Comparison of ENCODE assay signal across 8 cellular contexts in genomic region chr5:172834570-172835245, GRCh38. TPM values are rescaled to one million over a fixed set of nuclear protein-coding genes. Genes with fewer than 3 reads are reported as not detected.
DNase-seq lines count a peak whose midpoint lies in the region; ATAC-seq and TF ChIP-seq lines count a peak whose summit lies in the region.

No MANE protein-coding gene starts in this region.

- POLR2A ChIA-PET in BJ (lab: Charles Lee) (interaction anchor here (0.8 to 1.3 kb wide), 2 partner anchors 64 to 87 kb away, joined by 4 to 6 read pairs; partner anchors contain the start of gene DUSP1), HEK293 (lab: Yijun Ruan, JAX) (interaction anchor here (4.8 kb wide), 1 partner anchor 63 kb away, joined by 25 read pairs; the partner anchor contains the start of gene DUSP1)

- no peak for ATAC-seq in HG02840 (IDR thresholded peaks at IDR 0.05; ENCODE audit: low FRiP score, unreplicated experiment)
- no peak for ATAC-seq in GM18505 (IDR thresholded peaks at IDR 0.05; ENCODE audit: unreplicated experiment)

- H3K79me2 ChIP-seq in parathyroid adenoma, result no peaks in the 10 kb centered on the region

- CTCF ChIA-PET in BJ (lab: Yijun Ruan, JAX), result interaction anchor here (0.7 to 3.2 kb wide), 6 partner anchors 14 to 120 kb away, joined by 3 to 10 read pairs (median 4); no protein-coding TSS in a partner anchor
- CTCF ChIA-PET in HEK293 (lab: Yijun Ruan, JAX), result interaction anchor here (0.9 to 1.1 kb wide), 3 partner anchors 40 to 68 kb away, joined by 3 to 5 read pairs (median 3); no protein-coding TSS in a partner anchor

- H3K27ac ChIP-seq in HEK293 (ENCODE audit: extremely low read depth, low read depth, low read length) (peak overlapping the region; percentile 37; the same call in 1 of the 2 replicates), parathyroid adenoma (peak overlapping the region; percentile 13)

- peak overlapping the region; percentile 97 for H3K4me2 ChIP-seq in parathyroid adenoma (ENCODE audit: low read length)

- intact Hi-C loops in head of caudate nucleus (cut with DNase I), result loop anchor here (10.0 kb wide), 1 partner anchor 60 kb away; the partner anchor contains the start of gene DUSP1

- peak overlapping the region; percentile 67 for H3K9ac ChIP-seq in parathyroid adenoma

- H3K36me3 ChIP-seq in BJ (ENCODE audit: control insufficient read depth, insufficient read depth, low read length) (peaks cover 1% of the 10 kb centered on the region; the same call in 1 of the 2 replicates), HEK293 (ENCODE audit: control insufficient read depth in 2 of 2, insufficient read depth in 1 of 2, low read length in 2 of 2) (peaks cover 0 to 4% of the 10 kb centered on the region in 2 experiments; a peak in 2 of 3 replicates), parathyroid adenoma (ENCODE audit: control insufficient read depth, insufficient read depth, low read length) (no peaks in the 10 kb centered on the region)

- no peaks in the 10 kb centered on the region for H3K27me3 ChIP-seq in BJ (ENCODE audit: control insufficient read depth, insufficient read depth, low read length)
- no peaks in the 10 kb centered on the region for H3K27me3 ChIP-seq in parathyroid adenoma (ENCODE audit: control insufficient read depth, insufficient read depth, low read length)

- H3K9me3 ChIP-seq in HEK293 (ENCODE audit: control insufficient read depth, insufficient read depth, low read depth, low read length), result no peaks in the 10 kb centered on the region
- no peaks in the 10 kb centered on the region for H3K9me3 ChIP-seq in parathyroid adenoma (ENCODE audit: control insufficient read depth, low read length)

- TF ChIP-seq POLR2A in GM18505 (IDR thresholded peaks at IDR 0.05; ENCODE audit: borderline replicate concordance, extremely low read depth, insufficient read depth, insufficient read length), result no peak

- H3K4me1 ChIP-seq in HEK293 (ENCODE audit: control insufficient read depth, insufficient read depth, low read length) (peaks cover 9% of the 10 kb centered on the region), parathyroid adenoma (peaks cover 11% of the 10 kb centered on the region)

- peak overlapping the region; percentile 77 for H2AFZ ChIP-seq in parathyroid adenoma

- DNase-seq in BJ (ENCODE audit: low read depth) (no peak), head of caudate nucleus (peak in 37 of 42 donors; percentile 14 to 76 (median 44)), NCI-H2029 (lab: John Stamatoyannopoulos, UW) (no peak)
- peak; percentile 33 to 44 for DNase-seq in activated T-cell treated with anti-CD3 and anti-CD28 coated beads, Interleukin-2, amount 50 U/mL, for 48 hours

- H3K4me3 ChIP-seq in BJ (ENCODE audit: low read depth, low read length) (peak overlapping the region; percentile 92), HEK293 (ENCODE audit: low read depth, low read length) (peak overlapping the region; percentile 64), parathyroid adenoma (ENCODE audit: low read depth, low read length) (peak overlapping the region; percentile 64)

- TF ChIP-seq CTCF in BJ (IDR thresholded peaks at IDR 0.05; ENCODE audit: insufficient read depth, low read depth, low read length) (peak; percentile 29), HEK293 (tag by site-specific recombination; IDR thresholded peaks at IDR 0.05) (no peak), parathyroid adenoma (IDR thresholded peaks at IDR 0.05) (no peak)

TF ChIP-seq in HEK293, 187 proteins besides CTCF, POLR2A, EP300 and RAD21 (continues in another document):
- TF ChIP-seq ZSCAN4 (tag by site-specific recombination; IDR thresholded peaks at IDR 0.05) (no peak), ZNF394 (tag by site-specific recombination; IDR thresholded peaks at IDR 0.05; ENCODE audit: borderline replicate concordance) (no peak), PRDM10 (tag by site-specific recombination; IDR thresholded peaks at IDR 0.05) (peak; percentile 83), ZNF692 (tag by site-specific recombination; IDR thresholded peaks at IDR 0.05) (peak; percentile 97), ZNF266 (tag by site-specific recombination; IDR thresholded peaks at IDR 0.05; ENCODE audit: low read depth) (no peak), KLF1 (tag by site-specific recombination; IDR thresholded peaks at IDR 0.05) (peak; percentile 23; the same call in 1 of the 2 replicates), SP2 (tag by site-specific recombination; IDR thresholded peaks at IDR 0.05) (peak; percentile 38; the same call in 1 of the 2 replicates), ZNF211 (tag by site-specific recombination; IDR thresholded peaks at IDR 0.05; ENCODE audit: low read depth) (no peak), ZNF138 (tag by site-specific recombination; IDR thresholded peaks at IDR 0.05; ENCODE audit: borderline replicate concordance) (no peak), GLIS1 (tag by site-specific recombination; IDR thresholded peaks at IDR 0.05) (peak; percentile 71), ZNF341 (tag by site-specific recombination; IDR thresholded peaks at IDR 0.05; ENCODE audit: low read depth) (peak; percentile 75), HOXA7 (CRISPR knock-in tag; IDR thresholded peaks at IDR 0.05; ENCODE audit: borderline replicate concordance) (no peak), ZSCAN18 (tag by site-specific recombination; IDR thresholded peaks at IDR 0.05) (no peak), ZFP69B (tag by site-specific recombination; IDR thresholded peaks at IDR 0.05) (peak; percentile 92), ZBTB6 (tag by site-specific recombination; IDR thresholded peaks at IDR 0.05) (no peak)

RNA-seq across cellular contexts. Expression of gene ERGIC1, which starts 0.7 kb away (rescaled TPM):
- 173 and 216 TPM in 2 replicates for polyA plus RNA-seq in BJ (2011; rRNA removed)
- 173 and 209 TPM in 2 replicates for polyA minus RNA-seq in BJ (2011; rRNA and poly(A)+ RNA removed)

Comparison
In these comparisons a context has a peak if more than half of its experiments do, and no peak if none do; other contexts are left out.
1. DNase-seq: peak in activated T-cell treated with anti-CD3 and anti-CD28 coated beads, Interleukin-2, amount 50 U/mL, for 48 hours (2 of 2) and head of caudate nucleus (37 of 42); none in BJ (single experiment) and NCI-H2029 (single experiment).
2. Peak in every context shown above with its lines, with median percentiles within 50 percentile points of each other: H3K4me3 ChIP-seq.